Comparison of ENCODE assay signal across 8 cellular contexts in the genomic region with DNA sequence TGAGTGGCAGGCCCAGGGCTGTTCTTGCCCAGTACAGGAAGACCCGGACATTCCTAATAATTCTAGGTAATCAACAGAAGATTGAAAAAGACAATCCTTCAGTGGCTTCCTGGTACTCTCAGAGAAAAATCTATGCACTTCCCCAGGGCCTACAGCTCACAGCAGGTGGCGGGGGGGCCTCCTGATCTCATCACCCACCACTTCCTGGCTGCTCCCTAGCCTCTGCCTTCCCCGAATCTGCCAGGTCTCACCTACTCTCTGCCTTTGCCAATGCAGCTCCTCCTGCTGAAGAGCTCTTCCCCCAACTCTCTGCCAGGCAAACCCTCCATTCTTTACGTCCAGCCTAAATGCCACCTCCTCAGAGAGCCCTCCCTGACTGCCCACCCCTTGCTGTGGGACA. TPM values are rescaled to one million over a fixed set of nuclear protein-coding genes. Genes with fewer than 3 reads are reported as not detected.
A peak's percentile ranks its signal among the peaks of the same experiment; 100 is the strongest.
DNase-seq lines count a peak whose midpoint lies in the region; ATAC-seq and TF ChIP-seq lines count a peak whose summit lies in the region.

No MANE protein-coding gene starts in this region.

- ATAC-seq in activated naive CD4-positive, alpha-beta T cell treated with anti-CD3 and anti-CD28 coated beads, Interleukin-2, amount 50 U/mL, for 72 hours: peak; percentile 38 to 50
- no peak for ATAC-seq in HG03469 (IDR thresholded peaks at IDR 0.05; ENCODE audit: unreplicated experiment)

- H3K9me3 Mint-ChIP-seq in activated naive CD4-positive, alpha-beta T cell treated with anti-CD3 and anti-CD28 coated beads, Interleukin-2, amount 50 U/mL, for 72 hours: no peaks in the 10 kb centered on the region

- peaks cover 9 to 14% of the 10 kb centered on the region in 2 donors for H3K4me1 ChIP-seq in muscle layer of duodenum (ENCODE audit: control insufficient read depth in 1 of 2, insufficient read depth in 2 of 2, low read length in 2 of 2)
- peaks cover 26 to 86% (median 61%) of the 10 kb centered on the region in 5 donors for H3K4me1 ChIP-seq in subcutaneous abdominal adipose tissue (ENCODE audit: control insufficient read depth in 5 of 5, insufficient read depth in 5 of 5, low read length in 5 of 5)

- H3K27ac ChIP-seq in muscle layer of duodenum (ENCODE audit: low read length) (peak overlapping the region; percentile 32), subcutaneous abdominal adipose tissue (ENCODE audit: low read depth, low read length) (peak overlapping the region; percentile 92)

- H3K36me3 ChIP-seq in muscle layer of duodenum (ENCODE audit: control insufficient read depth in 1 of 2, insufficient read depth in 2 of 2, low read length in 2 of 2) (no peaks in the 10 kb centered on the region), subcutaneous abdominal adipose tissue (ENCODE audit: control insufficient read depth in 5 of 5, insufficient read depth in 5 of 5, low read length in 5 of 5) (peaks cover 0 to 5% (median 3%) of the 10 kb centered on the region in 5 donors)

- H3K27me3 ChIP-seq in muscle layer of duodenum (ENCODE audit: low read depth, low read length) (no peaks in the 10 kb centered on the region), subcutaneous abdominal adipose tissue (ENCODE audit: control insufficient read depth in 5 of 5, insufficient read depth in 4 of 5, low read length in 5 of 5) (no peaks in the 10 kb centered on the region)

- peaks cover 0 to 21% of the 10 kb centered on the region in 2 donors for H3K36me3 Mint-ChIP-seq in activated naive CD4-positive, alpha-beta T cell treated with anti-CD3 and anti-CD28 coated beads, Interleukin-2, amount 50 U/mL, for 72 hours

- peak overlapping the region; percentile 98 to 100 for H3K27ac Mint-ChIP-seq in activated naive CD4-positive, alpha-beta T cell treated with anti-CD3 and anti-CD28 coated beads, Interleukin-2, amount 50 U/mL, for 72 hours

- H3K4me3 ChIP-seq in muscle layer of duodenum (ENCODE audit: low read depth in 1 of 2, low read length in 2 of 2) (no peak overlapping the region), subcutaneous abdominal adipose tissue (ENCODE audit: low read depth in 1 of 5, low read length in 5 of 5) (no peak overlapping the region)

- TF ChIP-seq CTCF in GM10266 (IDR thresholded peaks at IDR 0.05; ENCODE audit: control insufficient read depth, insufficient read depth, low read depth, missing control alignments): no peak

- H3K9ac ChIP-seq in subcutaneous abdominal adipose tissue (ENCODE audit: low read length in 5 of 5): peak overlapping the region in 1 of 5 donors; percentile 39

- H3K9me3 ChIP-seq in muscle layer of duodenum (ENCODE audit: control insufficient read depth in 1 of 2, low read length in 2 of 2): no peaks in the 10 kb centered on the region
- no peaks in the 10 kb centered on the region for H3K9me3 ChIP-seq in subcutaneous abdominal adipose tissue (ENCODE audit: control insufficient read depth in 5 of 5, low read length in 5 of 5)

- peak; percentile 47 for DNase-seq in GM10266 (ENCODE audit: extremely low spot score)
- peak; percentile 39 for DNase-seq in SW480 (ENCODE audit: low spot score)
- peak; percentile 59 to 73 for DNase-seq in activated naive CD4-positive, alpha-beta T cell treated with anti-CD3 and anti-CD28 coated beads, Interleukin-2, amount 50 U/mL, for 72 hours (ENCODE audit: low spot score in 2 of 2)
- no peak for DNase-seq in GM19238 (ENCODE audit: insufficient read length, low spot score)
- no peak for DNase-seq in NCI-H1417 (lab: John Stamatoyannopoulos, UW)

RNA-seq across cellular contexts. Expression of a gene that starts 37.5 kb away (rescaled TPM):
- 10 to 100 TPM; 25.3 to 60.0 TPM for total RNA-seq in activated naive CD4-positive, alpha-beta T cell treated with anti-CD3 and anti-CD28 coated beads, Interleukin-2, amount 50 U/mL, for 72 hours

RNA-seq across cellular contexts. Expression of a gene that starts 41.0 kb away (rescaled TPM):
- total RNA-seq in activated naive CD4-positive, alpha-beta T cell treated with anti-CD3 and anti-CD28 coated beads, Interleukin-2, amount 50 U/mL, for 72 hours: 1 to 10 TPM in 1 of 2 donors, under 1 TPM in 1; 0.55 to 1.4 TPM

Comparison
In these comparisons a context has a peak if more than half of its experiments do, and no peak if none do; other contexts are left out.
1. DNase-seq: peak in GM10266 (single experiment), SW480 (single experiment) and activated naive CD4-positive, alpha-beta T cell treated with anti-CD3 and anti-CD28 coated beads, Interleukin-2, amount 50 U/mL, for 72 hours (2 of 2); none in GM19238 (single experiment) and NCI-H1417 (0 of 3).